ENCODE assay signal across 1 cellular context in the genomic region with DNA sequence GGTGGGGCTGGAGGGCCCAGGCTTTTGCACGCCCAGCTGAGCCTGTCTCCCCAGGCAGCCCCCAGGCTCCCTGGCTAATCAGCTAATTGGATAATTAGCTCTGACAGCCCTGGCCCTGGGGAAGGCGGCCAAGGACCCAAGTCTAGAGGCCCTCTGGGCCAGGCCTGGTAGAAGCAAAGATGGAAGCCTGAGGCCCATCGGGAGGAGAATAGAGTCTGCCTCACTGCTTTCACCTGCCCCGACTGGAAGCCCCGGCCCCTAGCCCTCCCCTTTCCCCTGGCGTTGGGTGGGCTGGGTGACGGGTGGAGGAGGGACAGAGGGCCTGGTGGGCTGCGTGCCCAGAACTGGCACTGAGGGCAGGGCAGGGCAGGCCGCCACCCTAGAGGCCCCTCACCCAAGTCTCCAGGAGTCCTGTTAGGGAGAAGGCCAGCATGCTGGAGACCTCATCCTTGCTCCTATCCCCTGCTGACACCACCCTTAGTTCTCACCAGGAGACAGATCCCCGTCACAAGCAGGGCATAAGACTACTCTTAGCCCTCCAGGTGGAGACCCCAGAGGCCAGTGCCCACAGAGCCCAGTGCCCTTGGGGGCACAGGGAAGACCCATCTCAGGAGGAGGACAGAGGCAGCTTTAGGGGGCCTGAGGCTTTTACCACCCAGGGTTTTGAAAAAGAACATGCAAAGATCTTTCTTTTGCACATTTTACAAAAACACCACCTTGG.
TF ChIP-seq lines count a peak whose summit lies in the region.

No MANE protein-coding gene starts in this region.

TF ChIP-seq in A549, 52 proteins besides CTCF, POLR2A, EP300 and RAD21 (continued from another document):
- TF ChIP-seq ELK1 (IDR thresholded peaks at IDR 0.05; ENCODE audit: low read depth, low read length) (no peak), HOXA7 (CRISPR knock-in tag; IDR thresholded peaks at IDR 0.05) (no peak), RNF2 (IDR thresholded peaks at IDR 0.05; ENCODE audit: borderline replicate concordance, low read depth) (no peak)
- TF ChIP-seq, protein P1, sequence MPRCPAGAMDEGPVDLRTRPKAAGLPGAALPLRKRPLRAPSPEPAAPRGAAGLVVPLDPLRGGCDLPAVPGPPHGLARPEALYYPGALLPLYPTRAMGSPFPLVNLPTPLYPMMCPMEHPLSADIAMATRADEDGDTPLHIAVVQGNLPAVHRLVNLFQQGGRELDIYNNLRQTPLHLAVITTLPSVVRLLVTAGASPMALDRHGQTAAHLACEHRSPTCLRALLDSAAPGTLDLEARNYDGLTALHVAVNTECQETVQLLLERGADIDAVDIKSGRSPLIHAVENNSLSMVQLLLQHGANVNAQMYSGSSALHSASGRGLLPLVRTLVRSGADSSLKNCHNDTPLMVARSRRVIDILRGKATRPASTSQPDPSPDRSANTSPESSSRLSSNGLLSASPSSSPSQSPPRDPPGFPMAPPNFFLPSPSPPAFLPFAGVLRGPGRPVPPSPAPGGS (IDR thresholded peaks at IDR 0.05), result no peak
